ENCODE assay signal across 29 cellular contexts in the genomic region with DNA sequence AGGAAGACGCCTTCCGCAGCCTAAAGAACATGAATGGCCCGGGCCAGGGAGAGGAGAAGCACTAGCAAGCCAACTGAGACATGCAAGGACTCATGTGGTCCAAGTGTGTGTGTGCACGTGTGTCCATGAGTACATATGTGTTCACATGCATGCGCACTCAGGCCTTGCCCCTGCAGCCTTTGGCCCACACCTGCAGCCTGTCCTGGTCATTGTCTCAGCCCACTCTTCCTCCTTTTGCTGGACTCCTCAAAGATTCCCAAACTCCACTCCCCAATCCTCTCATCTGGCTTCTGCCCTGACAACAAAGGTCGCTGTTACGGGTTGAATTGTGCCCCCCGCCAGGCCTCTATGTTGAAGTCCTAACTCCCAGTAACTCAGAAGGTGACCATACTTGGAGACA. TPM values are rescaled to one million over a fixed set of nuclear protein-coding genes. Genes with fewer than 3 reads are reported as not detected.
"Had no signal": no experiment of that assay in that cellular context is flagged by ENCODE, and none has a peak within 500 bp of the region (broad histone marks: within the 10 kb centered on the region; RNA-seq: fewer than 3 reads in every experiment).

No MANE protein-coding gene starts in this region.

- H3K36me3 ChIP-seq: lower lobe of right lung, pancreas, right atrium auricular region, right lobe of liver, tibial nerve, vagina had no signal

- H3K4me3 ChIP-seq: heart left ventricle, left lung, lower lobe of right lung, mucosa of descending colon, pancreas, psoas muscle, right atrium auricular region, right lobe of liver, spleen, suprapubic skin, tibial nerve, vagina had no signal

- H3K27me3 ChIP-seq: left lung, pancreas, right atrium auricular region, right lobe of liver, suprapubic skin, vagina had no signal

- FAIRE-seq: islet of Langerhans, kidney, pancreas, small intestine had no signal

- H3K27ac Mint-ChIP-seq: immature natural killer cell; natural killer cell treated with Interleukin-12 subunit alpha and Interleukin-12 subunit beta and Interleukin-15 and Interleukin-18, amount 100 ng/mL, for 72 hours; stimulated activated effector memory CD8-positive, alpha-beta T cell treated with anti-CD3 and anti-CD28 coated beads, Interleukin-12 subunit alpha, Interleukin-12 subunit beta, amount 100 ng/mL, for 72 hours; stimulated activated naive CD8-positive, alpha-beta T cell treated with anti-CD3 and anti-CD28 coated beads, Interleukin-15, Interleukin-2, amounts not matched to agents 100 ng/mL and 50 ng/mL, for 24 hours; type B pancreatic cell had no signal

- H3K4me3 Mint-ChIP-seq: immature natural killer cell; naive thymus-derived CD4-positive, alpha-beta T cell; natural killer cell treated with Interleukin-12 subunit alpha and Interleukin-12 subunit beta and Interleukin-15 and Interleukin-18, amount 100 ng/mL, for 72 hours; stimulated activated effector memory CD8-positive, alpha-beta T cell treated with anti-CD3 and anti-CD28 coated beads, Interleukin-12 subunit alpha, Interleukin-12 subunit beta, amount 100 ng/mL, for 72 hours; stimulated activated naive CD8-positive, alpha-beta T cell treated with anti-CD3 and anti-CD28 coated beads, Interleukin-15, Interleukin-2, amounts not matched to agents 100 ng/mL and 50 ng/mL, for 24 hours; type B pancreatic cell had no signal

- H3K9me3 ChIP-seq: heart left ventricle, left lung, lower lobe of right lung, mucosa of descending colon, pancreas, psoas muscle, right atrium auricular region, right lobe of liver, spleen, suprapubic skin, tibial nerve, vagina had no signal

- DNase-seq: heart left ventricle; hypothalamus; immature natural killer cell; kidney; left colon; left lung; lower lobe of right lung; midbrain; mucosa of descending colon; naive thymus-derived CD4-positive, alpha-beta T cell; pancreas; right lobe of liver; small intestine; spleen; stimulated activated CD4-positive, alpha-beta T cell treated with anti-CD3 and anti-CD28 coated beads, Interleukin-4, amount 100 ng/mL, for 24 hours; stimulated activated naive CD4-positive, alpha-beta T cell had no signal

- H3K9me3 Mint-ChIP-seq: immature natural killer cell; natural killer cell treated with Interleukin-12 subunit alpha and Interleukin-12 subunit beta and Interleukin-15 and Interleukin-18, amount 100 ng/mL, for 72 hours; stimulated activated effector memory CD8-positive, alpha-beta T cell treated with anti-CD3 and anti-CD28 coated beads, Interleukin-12 subunit alpha, Interleukin-12 subunit beta, amount 100 ng/mL, for 72 hours; stimulated activated naive CD8-positive, alpha-beta T cell treated with anti-CD3 and anti-CD28 coated beads, Interleukin-15, Interleukin-2, amounts not matched to agents 100 ng/mL and 50 ng/mL, for 24 hours; type B pancreatic cell had no signal

- H3K27ac ChIP-seq: heart left ventricle, left lung, lower lobe of right lung, pancreas, right atrium auricular region, right lobe of liver, spleen, suprapubic skin, tibial nerve, vagina had no signal

- H3K4me1 Mint-ChIP-seq: immature natural killer cell; naive thymus-derived CD4-positive, alpha-beta T cell; stimulated activated effector memory CD8-positive, alpha-beta T cell treated with anti-CD3 and anti-CD28 coated beads, Interleukin-12 subunit alpha, Interleukin-12 subunit beta, amount 100 ng/mL, for 72 hours had no signal

- H3K4me1 ChIP-seq: heart left ventricle, left lung, lower lobe of right lung, pancreas, psoas muscle, right atrium auricular region, right lobe of liver, spleen, tibial nerve, vagina had no signal

- ATAC-seq: heart left ventricle; left colon; left lung; lower lobe of right lung; mucosa of descending colon; naive thymus-derived CD4-positive, alpha-beta T cell; natural killer cell treated with Interleukin-12 subunit alpha and Interleukin-12 subunit beta and Interleukin-15 and Interleukin-18, amount 100 ng/mL, for 72 hours; pancreas; right lobe of liver; stimulated activated effector memory CD8-positive, alpha-beta T cell treated with anti-CD3 and anti-CD28 coated beads, Interleukin-12 subunit alpha, Interleukin-12 subunit beta, amount 100 ng/mL, for 72 hours had no signal

- H3K27me3 Mint-ChIP-seq: naive thymus-derived CD4-positive, alpha-beta T cell; natural killer cell treated with Interleukin-12 subunit alpha and Interleukin-12 subunit beta and Interleukin-15 and Interleukin-18, amount 100 ng/mL, for 72 hours; stimulated activated naive CD8-positive, alpha-beta T cell treated with anti-CD3 and anti-CD28 coated beads, Interleukin-15, Interleukin-2, amounts not matched to agents 100 ng/mL and 50 ng/mL, for 24 hours had no signal

RNA-seq across cellular contexts. Expression of a gene that starts 50.7 kb away (rescaled TPM):
- total RNA-seq: mesenteric fat pad; myocyte; natural killer cell treated with Interleukin-12 subunit alpha and Interleukin-12 subunit beta and Interleukin-15 and Interleukin-18, amount 100 ng/mL, for 72 hours; psoas muscle; subcutaneous adipose tissue had no signal
- polyA plus RNA-seq: immature natural killer cell; naive thymus-derived CD4-positive, alpha-beta T cell had no signal
